In genomic region chr1:116510361-116510760, GRCh38 we compare ENCODE assay signal across 17 cellular contexts.
DNase-seq lines count a peak whose midpoint lies in the region; TF ChIP-seq lines count a peak whose summit lies in the region.
"Had no signal": no experiment of that assay in that cellular context is flagged by ENCODE, and none has a peak within 500 bp of the region (broad histone marks: within the 10 kb centered on the region; RNA-seq: fewer than 3 reads in every experiment).

No MANE protein-coding gene starts in this region.

- H3K4me3 Mint-ChIP-seq in CD14-positive monocyte = no peak overlapping the region
- H3K4me3 Mint-ChIP-seq in dendritic cell treated with granulocyte-macrophage colony-stimulating factor and Interleukin-4, amounts not matched to agents 40 ng/mL and 50 ng/mL, for 4 days = no peak overlapping the region
- no peak overlapping the region for H3K4me3 Mint-ChIP-seq in progenitor cell of endocrine pancreas (ENCODE audit: low read depth)
- H3K4me3 Mint-ChIP-seq: activated naive CD4-positive, alpha-beta T cell treated with anti-CD3 and anti-CD28 coated beads for 36 hours; endodermal cell had no signal

- intact Hi-C loops in CD14-positive monocyte (cut with micrococcal nuclease) = no loop called here
- intact Hi-C loops in dendritic cell treated with granulocyte-macrophage colony-stimulating factor and Interleukin-4, amounts not matched to agents 40 ng/mL and 50 ng/mL, for 4 days (cut with micrococcal nuclease) = no loop called here

- H3K4me1 Mint-ChIP-seq in CD14-positive monocyte (peaks cover 74% of the 10 kb centered on the region), progenitor cell of endocrine pancreas (ENCODE audit: low read depth) (peaks cover 10% of the 10 kb centered on the region)
- peaks cover 64% of the 10 kb centered on the region for H3K4me1 Mint-ChIP-seq in dendritic cell treated with granulocyte-macrophage colony-stimulating factor and Interleukin-4, amounts not matched to agents 40 ng/mL and 50 ng/mL, for 4 days (ENCODE audit: low read depth)
- H3K4me1 Mint-ChIP-seq: endodermal cell had no signal

- H3K9me3 Mint-ChIP-seq in CD14-positive monocyte = peaks cover 0 to 2% (median 0%) of the 10 kb centered on the region in 7 donors
- peaks cover 10% of the 10 kb centered on the region for H3K9me3 Mint-ChIP-seq in dendritic cell treated with granulocyte-macrophage colony-stimulating factor and Interleukin-4, amounts not matched to agents 40 ng/mL and 50 ng/mL, for 4 days
- H3K9me3 Mint-ChIP-seq in progenitor cell of endocrine pancreas (ENCODE audit: low read depth) = peaks cover 8% of the 10 kb centered on the region
- H3K9me3 Mint-ChIP-seq: activated naive CD4-positive, alpha-beta T cell treated with anti-CD3 and anti-CD28 coated beads for 36 hours; natural killer cell had no signal

- H3K27me3 Mint-ChIP-seq in CD14-positive monocyte (ENCODE audit: low read depth in 3 of 3) = peaks cover 0 to 2% (median 0%) of the 10 kb centered on the region in 3 donors
- no peaks in the 10 kb centered on the region for H3K27me3 Mint-ChIP-seq in dendritic cell treated with granulocyte-macrophage colony-stimulating factor and Interleukin-4, amounts not matched to agents 40 ng/mL and 50 ng/mL, for 4 days
- H3K27me3 Mint-ChIP-seq in progenitor cell of endocrine pancreas = no peaks in the 10 kb centered on the region

- TF ChIP-seq CTCF in CD14-positive monocyte (IDR thresholded peaks at IDR 0.05) (no peak), progenitor cell of endocrine pancreas (IDR thresholded peaks at IDR 0.05; ENCODE audit: unreplicated experiment) (no peak)

- H3K27ac Mint-ChIP-seq in CD14-positive monocyte (peak overlapping the region; percentile 50 to 99 (median 95)), progenitor cell of endocrine pancreas (no peak overlapping the region)
- peak overlapping the region; percentile 69 for H3K27ac Mint-ChIP-seq in dendritic cell treated with granulocyte-macrophage colony-stimulating factor and Interleukin-4, amounts not matched to agents 40 ng/mL and 50 ng/mL, for 4 days
- H3K27ac Mint-ChIP-seq: activated naive CD4-positive, alpha-beta T cell treated with anti-CD3 and anti-CD28 coated beads for 36 hours; endodermal cell had no signal

- H3K36me3 Mint-ChIP-seq in CD14-positive monocyte (peaks cover 25 to 26% of the 10 kb centered on the region in 2 donors), progenitor cell of endocrine pancreas (ENCODE audit: insufficient read depth) (peaks cover 3% of the 10 kb centered on the region)
- H3K36me3 Mint-ChIP-seq in dendritic cell treated with granulocyte-macrophage colony-stimulating factor and Interleukin-4, amounts not matched to agents 40 ng/mL and 50 ng/mL, for 4 days (ENCODE audit: low read depth) = peaks cover 43% of the 10 kb centered on the region
- H3K36me3 Mint-ChIP-seq: natural killer cell had no signal

- no peak for DNase-seq in CD14-positive monocyte (ENCODE audit: low spot score)
- peak; percentile 46 for DNase-seq in Daoy (ENCODE audit: low read depth)
- DNase-seq in RPMI7951 (ENCODE audit: low read depth) = peak; percentile 84
- DNase-seq in COR-L47 (lab: John Stamatoyannopoulos, UW) = no peak
- DNase-seq in progenitor cell of endocrine pancreas (ENCODE audit: low spot score, unreplicated experiment) = no peak
- no peak for DNase-seq in NCI-H446 treated with DMSO at 0.1 percent for 48 hours (lab: John Stamatoyannopoulos, UW)
- DNase-seq: activated naive CD4-positive, alpha-beta T cell treated with anti-CD3 and anti-CD28 coated beads for 36 hours; DMS 273 treated with DMSO at 0.1 percent for 48 hours; endodermal cell; heart right ventricle; mesenchymal stem cell; MG63; natural killer cell; NCI-H1930; NCI-H524; stimulated activated CD4-positive, alpha-beta T cell treated with anti-CD3 and anti-CD28 coated beads, Interleukin-2, amount 100 ng/mL, for 48 hours had no signal

Comparison
In these comparisons a context has a peak if more than half of its experiments do, and no peak if none do; other contexts are left out.
1. DNase-seq: peak in Daoy (single experiment) and RPMI7951 (single experiment); none in CD14-positive monocyte (single experiment), COR-L47 (single experiment), progenitor cell of endocrine pancreas (single experiment) and NCI-H446 treated with DMSO at 0.1 percent for 48 hours (single experiment).